In genomic region chr3:185932213-185932612, GRCh38 we compare ENCODE assay signal across 8 cellular contexts. TPM values are rescaled to one million over a fixed set of nuclear protein-coding genes. Genes with fewer than 3 reads are reported as not detected.
DNase-seq lines count a peak whose midpoint lies in the region; ATAC-seq, FAIRE-seq and TF ChIP-seq lines count a peak whose summit lies in the region.

No MANE protein-coding gene starts in this region.

- H3K27ac ChIP-seq in mucosa of rectum (ENCODE audit: low read depth in 2 of 2, low read length in 2 of 2) (no peak overlapping the region), substantia nigra (ENCODE audit: low read depth, low read length, poor library complexity, severe bottlenecking) (no peak overlapping the region)

- H3K9me3 ChIP-seq in mucosa of rectum (ENCODE audit: control insufficient read depth in 2 of 2, low read length in 2 of 2): no peaks in the 10 kb centered on the region

- POLR2A ChIA-PET in AG04449 (lab: Yijun Ruan, JAX): no interaction called here

- DNase-seq in AG04449 (ENCODE audit: low read depth, low spot score) (no peak), HFFc6 (no peak), substantia nigra (lab: John Stamatoyannopoulos, UW) (no peak), frontal cortex (ENCODE audit: low spot score in 2 of 2) (no peak)

- H3K36me3 ChIP-seq in mucosa of rectum (ENCODE audit: control insufficient read depth in 2 of 2, insufficient read depth in 2 of 2, low read length in 2 of 2): peaks cover 7 to 11% of the 10 kb centered on the region in 2 donors

- H3K27me3 Mint-ChIP-seq in HFFc6 (ENCODE audit: insufficient read depth): peaks cover 7% of the 10 kb centered on the region
- peaks cover 18% of the 10 kb centered on the region for H3K27me3 Mint-ChIP-seq in brain

- H3K36me3 Mint-ChIP-seq in HFFc6 (ENCODE audit: low read depth) (peaks cover 49% of the 10 kb centered on the region), brain (peaks cover 61% of the 10 kb centered on the region)

- peak overlapping the region; percentile 52 for H3K27ac Mint-ChIP-seq in HFFc6
- peak overlapping the region in 4 of 5 experiments; percentile 62 to 83 (median 68) for H3K27ac Mint-ChIP-seq in brain

- H3K9ac ChIP-seq in mucosa of rectum (ENCODE audit: low read depth in 1 of 2, low read length in 2 of 2): peak overlapping the region in 1 of 2 donors; percentile 28

- CTCF ChIA-PET in AG04449 (lab: Yijun Ruan, JAX): interaction anchor here (1.0 to 5.0 kb wide), 5 partner anchors 10 to 685 kb away, joined by 3 to 33 read pairs (median 11); no protein-coding TSS in a partner anchor

- H3K4me1 Mint-ChIP-seq in HFFc6 (ENCODE audit: low read depth) (peaks cover 87% of the 10 kb centered on the region), brain (peaks cover 77% of the 10 kb centered on the region)

- ATAC-seq in GM21619 (IDR thresholded peaks at IDR 0.05; ENCODE audit: unreplicated experiment): no peak
- ATAC-seq in HG03095 (IDR thresholded peaks at IDR 0.05; ENCODE audit: unreplicated experiment): no peak

- no peak for FAIRE-seq in frontal cortex (lab: Jason Lieb, UNC)

- H3K4me3 Mint-ChIP-seq in HFFc6 (peak overlapping the region; percentile 100), brain (peak overlapping the region; percentile 73 to 100 (median 99))

- H3K27me3 ChIP-seq in mucosa of rectum (ENCODE audit: control insufficient read depth in 2 of 2, insufficient read depth in 2 of 2, low read length in 2 of 2): no peaks in the 10 kb centered on the region

- H3K4me3 ChIP-seq in AG04449 (ENCODE audit: low read depth, low read length): peak overlapping the region; percentile 18; the same call in 1 of the 2 replicates
- peak overlapping the region; percentile 11 to 43 for H3K4me3 ChIP-seq in mucosa of rectum (ENCODE audit: low read length in 2 of 2)

- H3K4me1 ChIP-seq in mucosa of rectum (ENCODE audit: control insufficient read depth in 2 of 2, insufficient read depth in 2 of 2, low read length in 2 of 2): peaks cover 68 to 76% of the 10 kb centered on the region in 2 donors

- no peak for TF ChIP-seq CTCF in AG04449 (IDR thresholded peaks at IDR 0.05; ENCODE audit: insufficient read depth, low read length, missing control alignments)
- no peak for TF ChIP-seq CTCF in HFFc6 (IDR thresholded peaks at IDR 0.05)
- no peak for TF ChIP-seq CTCF in brain (conservative IDR thresholded peaks at IDR 0.05)

- peaks cover 4% of the 10 kb centered on the region for H3K9me3 Mint-ChIP-seq in HFFc6
- H3K9me3 Mint-ChIP-seq in brain: no peaks in the 10 kb centered on the region

RNA-seq across cellular contexts. Expression of gene TRA2B, which starts 5.6 kb away (rescaled TPM):
- total RNA-seq in HFFc6 (2021; fragmentation: NEBNext Ultra II Directional; extraction: Animal tissue kit (Norgen Biotek cat#: 25700)): 100 to 1,000 TPM; 116 to 151 (median 141) TPM
- 96.7 TPM for polyA plus RNA-seq in brain (ENCODE audit: insufficient read depth, low read depth, low replicate concordance)
- 163 TPM for total RNA-seq in frontal cortex
